8 cellular contexts compared by ENCODE assay signal in the genomic region with DNA sequence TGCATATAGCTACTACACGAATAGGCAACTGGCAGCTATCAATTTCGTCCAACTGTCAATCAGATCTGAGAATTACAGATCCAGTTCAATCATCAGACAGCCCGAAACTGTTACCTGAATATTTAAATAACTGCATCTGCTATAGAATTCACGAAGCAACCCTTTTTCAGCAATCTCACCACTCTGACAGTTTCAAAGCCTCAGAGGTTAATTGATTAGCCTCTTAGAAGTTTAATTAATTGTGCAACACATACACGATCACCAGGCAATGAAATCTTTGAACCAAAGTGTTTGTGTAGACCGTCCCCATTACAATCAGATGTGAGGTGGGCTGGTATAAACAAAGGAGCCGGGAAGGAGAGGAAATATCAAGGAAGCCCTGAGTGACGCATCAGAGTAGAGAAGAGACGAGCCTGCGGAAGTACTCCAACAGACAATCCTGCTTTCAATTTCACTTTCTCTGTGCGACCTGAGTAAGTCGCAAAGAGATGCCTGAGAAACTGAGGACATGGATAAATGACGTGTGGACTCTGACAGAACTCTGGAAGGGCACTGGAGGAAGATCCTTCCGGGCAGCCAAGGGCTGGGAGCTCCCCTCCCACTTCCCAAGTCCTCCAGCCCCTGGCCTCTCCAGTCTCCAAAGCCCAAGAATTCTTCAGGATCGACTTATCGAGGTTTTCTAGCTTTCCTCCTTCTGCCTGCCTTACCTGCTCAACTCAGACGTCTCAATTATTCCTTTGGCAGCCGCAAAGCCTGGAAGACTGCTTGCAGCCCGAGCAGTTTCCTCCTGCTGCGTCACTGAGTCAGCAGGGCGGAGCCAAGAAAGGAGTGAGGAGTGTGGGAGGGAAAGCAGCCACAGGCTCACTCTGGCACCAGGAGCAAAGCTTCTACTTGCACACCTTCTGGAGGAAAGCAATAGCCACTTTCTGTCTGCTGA. TPM values are rescaled to one million over a fixed set of nuclear protein-coding genes. Genes with fewer than 3 reads are reported as not detected.
DNase-seq lines count a peak whose midpoint lies in the region; ATAC-seq and TF ChIP-seq lines count a peak whose summit lies in the region.

Gene RNASEL, minus strand, starts transcription at position 797 of the 937 bp plus-strand sequence. CDS start 2,450 bp downstream, outside the sequence.

- H3K4me3 ChIP-seq in OCI-LY1 (ENCODE audit: low read depth, low read length, poor library complexity, severe bottlenecking) (peak within 1 kb of the TSS; percentile 89), fibroblast of lung (replicated peaks in 1 of 4; ENCODE audit: control extremely low read depth in 1 of 4, insufficient read depth in 1 of 4, low read depth in 3 of 4, low read length in 4 of 4) (peak within 1 kb of the TSS; percentile 69 to 98 (median 78))

- TF ChIP-seq CTCF in OCI-LY1 (IDR thresholded peaks at IDR 0.05; ENCODE audit: low read length) (no peak), fibroblast of lung (conservative IDR thresholded peaks at IDR 0.05 in 1 of 2, IDR thresholded peaks at IDR 0.05 in 1 of 2; ENCODE audit: low read depth in 1 of 2, low read length in 2 of 2) (no peak)

- H4K20me1 ChIP-seq in OCI-LY1 (ENCODE audit: insufficient read depth, low read length) (no peaks in the 10 kb centered on the region), fibroblast of lung (ENCODE audit: control insufficient read depth, extremely low read depth, insufficient read depth, low read length) (no peaks in the 10 kb centered on the region)

- DNase-seq in AG20443 (ENCODE audit: low spot score) (peak; percentile 87), fibroblast of lung (ENCODE audit: low read depth in 2 of 2) (peak; percentile 71 to 75), naive B cell (peak; percentile 54), superior temporal gyrus (ENCODE audit: extremely low spot score) (peak; percentile 72)
- DNase-seq in activated T-cell treated with anti-CD3 and anti-CD28 coated beads, Interleukin-2, amount 50 U/mL, for 72 hours: peak; percentile 53 to 62

- H3K27me3 Mint-ChIP-seq in activated T-cell treated with anti-CD3 and anti-CD28 coated beads, Interleukin-2, amount 50 U/mL, for 72 hours (ENCODE audit: low read depth): no peaks in the 10 kb centered on the region
- no peaks in the 10 kb centered on the region for H3K27me3 Mint-ChIP-seq in naive B cell

- H3K4me1 Mint-ChIP-seq in activated T-cell treated with anti-CD3 and anti-CD28 coated beads, Interleukin-2, amount 50 U/mL, for 72 hours (ENCODE audit: low read depth): peaks cover 55% of the 10 kb centered on the region
- H3K4me1 Mint-ChIP-seq in naive B cell: peaks cover 39 to 54% (median 52%) of the 10 kb centered on the region in 3 donors

- peak within 1 kb of the TSS; percentile 96 for H3K27ac Mint-ChIP-seq in activated T-cell treated with anti-CD3 and anti-CD28 coated beads, Interleukin-2, amount 50 U/mL, for 72 hours
- peak within 1 kb of the TSS; percentile 98 to 100 (median 99) for H3K27ac Mint-ChIP-seq in naive B cell

- no peaks in the 10 kb centered on the region for H3F3A ChIP-seq in OCI-LY1 (ENCODE audit: insufficient read depth, low read length)

- no peaks in the 10 kb centered on the region for H3K36me3 Mint-ChIP-seq in activated T-cell treated with anti-CD3 and anti-CD28 coated beads, Interleukin-2, amount 50 U/mL, for 72 hours (ENCODE audit: insufficient read depth in 2 of 2)
- H3K36me3 Mint-ChIP-seq in naive B cell: peaks cover 11 to 16% of the 10 kb centered on the region in 2 donors

- no peaks in the 10 kb centered on the region for H3K9me3 Mint-ChIP-seq in activated T-cell treated with anti-CD3 and anti-CD28 coated beads, Interleukin-2, amount 50 U/mL, for 72 hours
- no peaks in the 10 kb centered on the region for H3K9me3 Mint-ChIP-seq in naive B cell

- peaks cover 22% of the 10 kb centered on the region for H3K4me1 ChIP-seq in OCI-LY1 (ENCODE audit: insufficient read depth, low read length, severe bottlenecking)
- H3K4me1 ChIP-seq in fibroblast of lung (ENCODE audit: control insufficient read depth, extremely low read depth, insufficient read depth, low read length): peaks cover 2% of the 10 kb centered on the region

- H3K27ac ChIP-seq in OCI-LY1 (ENCODE audit: low read depth, low read length, poor library complexity, severe bottlenecking) (peak within 1 kb of the TSS; percentile 54), fibroblast of lung (ENCODE audit: insufficient read depth, low read length) (peak within 1 kb of the TSS; percentile 86)

- ATAC-seq in GM18867 (IDR thresholded peaks at IDR 0.05; ENCODE audit: unreplicated experiment): peak; percentile 91
- ATAC-seq in HG03045 (IDR thresholded peaks at IDR 0.05; ENCODE audit: unreplicated experiment): peak; percentile 77
- peak; percentile 87 to 91 for ATAC-seq in activated T-cell treated with anti-CD3 and anti-CD28 coated beads, Interleukin-2, amount 50 U/mL, for 72 hours (replicated peaks in 1 of 2)
- peak; percentile 89 to 90 for ATAC-seq in naive B cell (ENCODE audit: low read depth in 2 of 2)

- H3K9ac ChIP-seq in OCI-LY1 (ENCODE audit: low read length) (peak within 1 kb of the TSS; percentile 90), fibroblast of lung (ENCODE audit: insufficient read depth, low read length) (peak within 1 kb of the TSS; percentile 74)

- H3K36me3 ChIP-seq in OCI-LY1 (ENCODE audit: insufficient read depth, low read length) (no peaks in the 10 kb centered on the region), fibroblast of lung (ENCODE audit: control insufficient read depth, insufficient read depth, low read length) (no peaks in the 10 kb centered on the region)

- peak within 1 kb of the TSS; percentile 96 for H3K4me2 ChIP-seq in OCI-LY1 (ENCODE audit: low read length)
- H3K4me2 ChIP-seq in fibroblast of lung (ENCODE audit: extremely low read depth, insufficient read depth, low read length): peak within 1 kb of the TSS; percentile 76

- H2AFZ ChIP-seq in OCI-LY1 (ENCODE audit: low read length) (peak within 1 kb of the TSS; percentile 95), fibroblast of lung (ENCODE audit: low read length) (peak within 1 kb of the TSS; percentile 93)

- no peaks in the 10 kb centered on the region for H3K9me3 ChIP-seq in OCI-LY1 (ENCODE audit: low read length)
- no peaks in the 10 kb centered on the region for H3K9me3 ChIP-seq in fibroblast of lung (ENCODE audit: control insufficient read depth, insufficient read depth, low read depth, low read length)

- H3K9me2 ChIP-seq in OCI-LY1 (ENCODE audit: low read depth, low read length): no peaks in the 10 kb centered on the region

- H3K4me3 Mint-ChIP-seq in activated T-cell treated with anti-CD3 and anti-CD28 coated beads, Interleukin-2, amount 50 U/mL, for 72 hours: peak within 1 kb of the TSS; percentile 92 to 99
- H3K4me3 Mint-ChIP-seq in naive B cell: peak within 1 kb of the TSS; percentile 95 to 100 (median 97)

- H3K27me3 ChIP-seq in OCI-LY1 (ENCODE audit: insufficient read depth, low read length): no peaks in the 10 kb centered on the region
- no peaks in the 10 kb centered on the region for H3K27me3 ChIP-seq in fibroblast of lung (ENCODE audit: control insufficient read depth, insufficient read depth, low read length)

- no peaks in the 10 kb centered on the region for H3K79me2 ChIP-seq in OCI-LY1 (ENCODE audit: insufficient read depth, low read length)
- H3K79me2 ChIP-seq in fibroblast of lung (ENCODE audit: control insufficient read depth, insufficient read depth, low read length): no peaks in the 10 kb centered on the region

RNA-seq across cellular contexts. Expression of gene RNASEL, which starts in this region (rescaled TPM):
- 1 to 10 TPM; 3.6 to 3.9 TPM for total RNA-seq in activated T-cell treated with anti-CD3 and anti-CD28 coated beads, Interleukin-2, amount 50 U/mL, for 72 hours
- 9.0 and 9.6 TPM in 2 replicates for total RNA-seq in fibroblast of lung
- 4.0 and 6.1 TPM in 2 replicates for polyA plus RNA-seq in fibroblast of lung
- 3.1 and 4.7 TPM in 2 replicates for polyA plus RNA-seq in fibroblast of lung (2012)
- polyA minus RNA-seq in fibroblast of lung (ENCODE audit: low replicate concordance): 0.74 and 1.0 TPM in 2 replicates
- 10 to 100 TPM in 1 of 6 donors, 1 to 10 TPM in 5; 5.0 to 10.1 (median 7.1) TPM for polyA plus RNA-seq in naive B cell (ENCODE audit: low read depth in 6 of 6)

Comparison
In these comparisons a context has a peak if more than half of its experiments do, and no peak if none do; other contexts are left out.
1. Peak in every context shown above with its lines: DNase-seq, ATAC-seq, H3K4me3 ChIP-seq and H3K27ac ChIP-seq.